In genomic region chr22:30038219-30038618, GRCh38 we compare ENCODE assay signal across 12 cellular contexts. TPM values are rescaled to one million over a fixed set of nuclear protein-coding genes. Genes with fewer than 3 reads are reported as not detected.
DNase-seq lines count a peak whose midpoint lies in the region; ATAC-seq and TF ChIP-seq lines count a peak whose summit lies in the region.
"Had no signal": no experiment of that assay in that cellular context is flagged by ENCODE, and none has a peak within 500 bp of the region (broad histone marks: within the 10 kb centered on the region; RNA-seq: fewer than 3 reads in every experiment).

No MANE protein-coding gene starts in this region.

- TF ChIP-seq POLR2A in spleen (IDR thresholded peaks at IDR 0.05), result no peak

- H3K9me3 ChIP-seq in MG63 (no peaks in the 10 kb centered on the region), spleen (no peaks in the 10 kb centered on the region)

- in situ Hi-C loops in ACHN (cut with HindIII; ENCODE audit: low pct_ligation_motif_present, low pct_unique_long_range_greater_than_20kb, low sequenced_read_pairs), result no loop called here

- no peaks in the 10 kb centered on the region for H3K36me3 ChIP-seq in MG63
- peaks cover 0 to 35% (median 0%) of the 10 kb centered on the region in 6 donors for H3K36me3 ChIP-seq in spleen

- WGBS in spleen, 5 donors, result 56 to 74% (median 64%) methylated on average over 3 of the region's 3 CpGs

- peaks cover 0 to 12% (median 5%) of the 10 kb centered on the region in 6 donors for H3K4me1 ChIP-seq in spleen

- no peaks in the 10 kb centered on the region for H3K27me3 ChIP-seq in MG63
- H3K27me3 ChIP-seq in spleen (replicated peaks in 1 of 7), result no peaks in the 10 kb centered on the region

- peak overlapping the region; percentile 43 for H3K27ac ChIP-seq in epithelial cell of prostate
- H3K27ac ChIP-seq in spleen, result no peak overlapping the region

- no peak overlapping the region for H3K4me3 ChIP-seq in MG63
- no peak overlapping the region for H3K4me3 ChIP-seq in spleen

- DNase-seq in ACHN, result peak; percentile 30
- DNase-seq in MG63, result peak; percentile 41
- no peak for DNase-seq in epithelial cell of prostate (ENCODE audit: low read depth, low spot score)
- DNase-seq in left lobe of liver (ENCODE audit: low spot score), result no peak
- DNase-seq in spleen, result no peak
- no peak for DNase-seq in NK-92 treated with Interleukin-12 subunit alpha and Interleukin-12 subunit beta, amount 100 ng/mL, for 24 hours (lab: John Stamatoyannopoulos, UW)
- DNase-seq: NCI-H1694 treated with DMSO at 0.1 percent for 48 hours; stimulated activated naive CD4-positive, alpha-beta T cell had no signal

- no peak for TF ChIP-seq CTCF in spleen (IDR thresholded peaks at IDR 0.05 in 8 of 11, conservative IDR thresholded peaks at IDR 0.05 in 3 of 11)

- intact Hi-C loops in spleen (cut with DNase I; ENCODE audit: low total_unique reads), result no loop called here

- ATAC-seq in left lobe of liver (peak; percentile 56), HG03095 (IDR thresholded peaks at IDR 0.05; ENCODE audit: unreplicated experiment) (no peak), HG03439 (IDR thresholded peaks at IDR 0.05; ENCODE audit: unreplicated experiment) (no peak)
- ATAC-seq: natural killer cell treated with Interleukin-12 subunit alpha and Interleukin-12 subunit beta and Interleukin-15 and Interleukin-18, amount 100 ng/mL, for 72 hours had no signal

RNA-seq across cellular contexts. Expression of gene HORMAD2, which starts 42.0 kb away (rescaled TPM):
- not detected in 2 replicates for total RNA-seq in MG63 (2014; rRNA removed; shearing (Covaris generic); ENCODE audit: low replicate concordance)
- total RNA-seq in left lobe of liver (1.5 TPM), spleen (not detected)
- polyA plus RNA-seq in spleen, result not detected
- total RNA-seq: natural killer cell treated with Interleukin-12 subunit alpha and Interleukin-12 subunit beta and Interleukin-15 and Interleukin-18, amount 100 ng/mL, for 72 hours had no signal
- polyA plus RNA-seq: AG04450 had no signal

Comparison
In these comparisons a context has a peak if more than half of its experiments do, and no peak if none do; other contexts are left out.
1. DNase-seq: peak in ACHN (single experiment) and MG63 (single experiment); none in epithelial cell of prostate (single experiment), left lobe of liver (single experiment), spleen (single experiment) and NK-92 treated with Interleukin-12 subunit alpha and Interleukin-12 subunit beta, amount 100 ng/mL, for 24 hours (single experiment).